33 cellular contexts compared by ENCODE assay signal in genomic region chrX:156001667-156002021, GRCh38. TPM values are rescaled to one million over a fixed set of nuclear protein-coding genes. Genes with fewer than 3 reads are reported as not detected.
A peak's percentile ranks its signal among the peaks of the same experiment; 100 is the strongest.
DNase-seq lines count a peak whose midpoint lies in the region; ATAC-seq, FAIRE-seq and TF ChIP-seq lines count a peak whose summit lies in the region.
"Had no signal": no experiment of that assay in that cellular context is flagged by ENCODE, and none has a peak within 500 bp of the region (broad histone marks: within the 10 kb centered on the region; RNA-seq: fewer than 3 reads in every experiment).

No MANE protein-coding gene starts in this region.

- in situ Hi-C loops in K562 (cut with MboI), result no loop called here

- H3K4me1 Mint-ChIP-seq in activated naive CD8-positive, alpha-beta T cell treated with anti-CD3 and anti-CD28 coated beads, Interleukin-2, amount 10 ng/mL, durations not matched to agents 7 days and 5 days, result peaks cover 51% of the 10 kb centered on the region
- peaks cover 10% of the 10 kb centered on the region for H3K4me1 Mint-ChIP-seq in activated naive CD8-positive, alpha-beta T cell treated with anti-CD3 and anti-CD28 coated beads for 36 hours
- peaks cover 51% of the 10 kb centered on the region for H3K4me1 Mint-ChIP-seq in stimulated activated effector memory CD8-positive, alpha-beta T cell treated with anti-CD3 and anti-CD28 coated beads, Interleukin-12 subunit alpha, Interleukin-12 subunit beta, amount 100 ng/mL, for 72 hours
- H3K4me1 Mint-ChIP-seq: neural progenitor cell had no signal

- no peaks in the 10 kb centered on the region for H3K36me3 ChIP-seq in K562 (ENCODE audit: control insufficient read depth, insufficient read depth, low read length)
- H3K36me3 ChIP-seq: ascending aorta, cardiac muscle cell, gastrocnemius medialis, neural progenitor cell, Peyer's patch, right lobe of liver, upper lobe of right lung had no signal

- H3K4me2 ChIP-seq in K562 (ENCODE audit: insufficient read depth, low read length), result peak overlapping the region; percentile 68
- H3K4me2 ChIP-seq: neural progenitor cell had no signal

- H3K9me1 ChIP-seq in K562 (ENCODE audit: control insufficient read depth, insufficient read depth, low read length), result no peaks in the 10 kb centered on the region

- POLR2A ChIA-PET in activated naive CD8-positive, alpha-beta T cell treated with anti-CD3 and anti-CD28 coated beads, Interleukin-2, amount 10 ng/mL, durations not matched to agents 7 days and 5 days (lab: Charles Lee), result no interaction called here
- POLR2A ChIA-PET in K562 (lab: Yijun Ruan, JAX), result no interaction called here

- 0% methylated on average over 6 of the region's 6 CpGs for WGBS in K562 (ENCODE audit: insufficient coverage, low coverage, missing lambda C conversion rate)

- no peak for DNase-seq in activated naive CD8-positive, alpha-beta T cell treated with anti-CD3 and anti-CD28 coated beads, Interleukin-2, amount 10 ng/mL, durations not matched to agents 7 days and 5 days
- DNase-seq in activated naive CD8-positive, alpha-beta T cell treated with anti-CD3 and anti-CD28 coated beads for 36 hours, result no peak
- peak; percentile 14 for DNase-seq in M059J (ENCODE audit: low read depth)
- DNase-seq in K562 (ENCODE audit: extremely low read depth in 1 of 4, low spot score in 3 of 4), result peak; percentile 71 to 84 (median 81)
- peak in 1 of 2 donors; percentile 47 for DNase-seq in stimulated activated effector memory CD8-positive, alpha-beta T cell treated with anti-CD3 and anti-CD28 coated beads, Interleukin-12 subunit alpha, Interleukin-12 subunit beta, amount 100 ng/mL, for 72 hours (ENCODE audit: low spot score in 2 of 2)
- no peak for DNase-seq in NCI-H1048 (lab: John Stamatoyannopoulos, UW)
- DNase-seq in NCI-H748 treated with DMSO at 0.1 percent for 48 hours (lab: John Stamatoyannopoulos, UW), result no peak
- DNase-seq: ACHN; C1 segment of cervical spinal cord; cortex of kidney; gastrocnemius medialis; GM23248; HFFc6; hippocampal formation; NCI-H2029 treated with DMSO at 0.1 percent for 48 hours; NCI-H2227 treated with DMSO at 0.1 percent for 48 hours; NCI-H526 treated with DMSO at 0.1 percent for 48 hours; right lobe of liver; stimulated activated CD4-positive, alpha-beta T cell treated with anti-CD3 and anti-CD28 coated beads, Interleukin-2, amount 100 ng/mL, for 48 hours; substantia nigra; upper lobe of right lung had no signal

- no peaks in the 10 kb centered on the region for H3K9me3 Mint-ChIP-seq in activated naive CD8-positive, alpha-beta T cell treated with anti-CD3 and anti-CD28 coated beads, Interleukin-2, amount 10 ng/mL, durations not matched to agents 7 days and 5 days
- H3K9me3 Mint-ChIP-seq in activated naive CD8-positive, alpha-beta T cell treated with anti-CD3 and anti-CD28 coated beads for 36 hours, result no peaks in the 10 kb centered on the region
- H3K9me3 Mint-ChIP-seq in stimulated activated effector memory CD8-positive, alpha-beta T cell treated with anti-CD3 and anti-CD28 coated beads, Interleukin-12 subunit alpha, Interleukin-12 subunit beta, amount 100 ng/mL, for 72 hours, result no peaks in the 10 kb centered on the region
- H3K9me3 Mint-ChIP-seq: activated naive CD4-positive, alpha-beta T cell treated with anti-CD3 and anti-CD28 coated beads, Interleukin-2, amount 50 U/mL, for 72 hours; memory B cell had no signal

- H3K27ac Mint-ChIP-seq in activated naive CD8-positive, alpha-beta T cell treated with anti-CD3 and anti-CD28 coated beads, Interleukin-2, amount 10 ng/mL, durations not matched to agents 7 days and 5 days, result peak overlapping the region; percentile 85
- H3K27ac Mint-ChIP-seq in activated naive CD8-positive, alpha-beta T cell treated with anti-CD3 and anti-CD28 coated beads for 36 hours, result no peak overlapping the region
- peak overlapping the region; percentile 65 for H3K27ac Mint-ChIP-seq in stimulated activated effector memory CD8-positive, alpha-beta T cell treated with anti-CD3 and anti-CD28 coated beads, Interleukin-12 subunit alpha, Interleukin-12 subunit beta, amount 100 ng/mL, for 72 hours
- H3K27ac Mint-ChIP-seq: HFFc6, memory B cell, neural progenitor cell, progenitor cell of endocrine pancreas had no signal

- no peaks in the 10 kb centered on the region for H3K9me3 ChIP-seq in K562 (replicated peaks; ENCODE audit: control insufficient read depth, insufficient read depth, low read depth, low read length)
- H3K9me3 ChIP-seq: ascending aorta, gastrocnemius medialis, Peyer's patch, right lobe of liver, upper lobe of right lung had no signal

- peaks cover 35 to 47% of the 10 kb centered on the region in 2 experiments for H3K4me1 ChIP-seq in K562 (replicated peaks in 1 of 2; ENCODE audit: control insufficient read depth in 2 of 2, insufficient read depth in 2 of 2, low read length in 2 of 2)
- H3K4me1 ChIP-seq: ascending aorta, gastrocnemius medialis, neural progenitor cell, Peyer's patch, right lobe of liver, upper lobe of right lung had no signal

- TF ChIP-seq RAD21 in K562 (CRISPR knock-in tag; conservative IDR thresholded peaks at IDR 0.05 in 1 of 2, IDR thresholded peaks at IDR 0.05 in 1 of 2), result no peak

- peak; percentile 81 for FAIRE-seq in K562 (lab: Jason Lieb, UNC)
- FAIRE-seq: GM12878 had no signal

- CTCF ChIA-PET in K562 (lab: Yijun Ruan, JAX; ENCODE audit: low intra/inter-chr PET ratio), result no interaction called here

- H3K9ac ChIP-seq in K562 (ENCODE audit: insufficient read depth in 1 of 2, low read depth in 2 of 2, low read length in 2 of 2), result peak overlapping the region; percentile 54 to 86
- H3K9ac ChIP-seq: GM23248, neural progenitor cell had no signal

- BruUV-seq in K562 (replicated peaks; lab: Mats Ljungman, UMichigan), result no TSS peak

- H3K79me2 ChIP-seq in K562 (ENCODE audit: control insufficient read depth, insufficient read depth, low read length), result no peaks in the 10 kb centered on the region; the same call in 2 of the 3 replicates

- no peaks in the 10 kb centered on the region for H3K27me3 ChIP-seq in K562 (ENCODE audit: control insufficient read depth in 2 of 2, insufficient read depth in 2 of 2, low read length in 2 of 2)
- H3K27me3 ChIP-seq: ascending aorta, cardiac muscle cell, gastrocnemius medialis, neural progenitor cell, Peyer's patch, right lobe of liver, upper lobe of right lung had no signal

- H3K27ac ChIP-seq in K562 (ENCODE audit: extremely low read depth, low read depth, low read length), result peak overlapping the region; percentile 83
- H3K27ac ChIP-seq: ascending aorta, cardiac muscle cell, gastrocnemius medialis, GM23248, HL-60, neural progenitor cell, right lobe of liver, upper lobe of right lung had no signal

- no peak overlapping the region for H3K4me3 ChIP-seq in K562
- H3K4me3 ChIP-seq: ascending aorta, cardiac muscle cell, gastrocnemius medialis, GM12878, GM23248, neural progenitor cell, Peyer's patch, right lobe of liver, upper lobe of right lung had no signal

- no peaks in the 10 kb centered on the region for H3K27me3 Mint-ChIP-seq in activated naive CD8-positive, alpha-beta T cell treated with anti-CD3 and anti-CD28 coated beads, Interleukin-2, amount 10 ng/mL, durations not matched to agents 7 days and 5 days
- H3K27me3 Mint-ChIP-seq in activated naive CD8-positive, alpha-beta T cell treated with anti-CD3 and anti-CD28 coated beads for 36 hours, result no peaks in the 10 kb centered on the region
- H3K27me3 Mint-ChIP-seq: memory B cell, progenitor cell of endocrine pancreas had no signal

- no peak for TF ChIP-seq POLR2A in K562 (conservative IDR thresholded peaks at IDR 0.05)

- ATAC-seq in activated naive CD8-positive, alpha-beta T cell treated with anti-CD3 and anti-CD28 coated beads, Interleukin-2, amount 10 ng/mL, durations not matched to agents 7 days and 5 days (ENCODE audit: low read depth), result peak; percentile 8
- ATAC-seq in K562, result peak; percentile 60; the same call in 2 of the 3 replicates
- no peak for ATAC-seq in stimulated activated effector memory CD8-positive, alpha-beta T cell treated with anti-CD3 and anti-CD28 coated beads, Interleukin-12 subunit alpha, Interleukin-12 subunit beta, amount 100 ng/mL, for 72 hours
- no peak for ATAC-seq in GM19035 (IDR thresholded peaks at IDR 0.05; ENCODE audit: unreplicated experiment)
- ATAC-seq: activated CD4-positive, CD25-positive, alpha-beta regulatory T cell treated with anti-CD3 and anti-CD28 coated beads, Interleukin-2, amount 50 U/mL, for 24 hours; gastrocnemius medialis; GM12878; right lobe of liver; upper lobe of right lung had no signal

- no peaks in the 10 kb centered on the region for H4K20me1 ChIP-seq in K562 (replicated peaks; ENCODE audit: control insufficient read depth, insufficient read depth, low read length)

- H3K4me3 Mint-ChIP-seq in activated naive CD8-positive, alpha-beta T cell treated with anti-CD3 and anti-CD28 coated beads, Interleukin-2, amount 10 ng/mL, durations not matched to agents 7 days and 5 days, result peak overlapping the region; percentile 72
- H3K4me3 Mint-ChIP-seq in activated naive CD8-positive, alpha-beta T cell treated with anti-CD3 and anti-CD28 coated beads for 36 hours, result no peak overlapping the region
- H3K4me3 Mint-ChIP-seq in stimulated activated effector memory CD8-positive, alpha-beta T cell treated with anti-CD3 and anti-CD28 coated beads, Interleukin-12 subunit alpha, Interleukin-12 subunit beta, amount 100 ng/mL, for 72 hours, result no peak overlapping the region
- H3K4me3 Mint-ChIP-seq: HFFc6, memory B cell, neural progenitor cell had no signal

- peak; percentile 79 for TF ChIP-seq EP300 in K562 (IDR thresholded peaks at IDR 0.05; ENCODE audit: low read length)

- TF ChIP-seq CTCF in K562 (IDR thresholded peaks at IDR 0.05 in 2 of 3, conservative IDR thresholded peaks at IDR 0.05 in 1 of 3; ENCODE audit: insufficient read depth in 2 of 3, low read depth in 1 of 3, low read length in 3 of 3), result no peak

- intact Hi-C loops in K562 (cut with micrococcal nuclease), result no loop called here

- peaks cover 7% of the 10 kb centered on the region for H3K36me3 Mint-ChIP-seq in activated naive CD8-positive, alpha-beta T cell treated with anti-CD3 and anti-CD28 coated beads, Interleukin-2, amount 10 ng/mL, durations not matched to agents 7 days and 5 days
- H3K36me3 Mint-ChIP-seq in activated naive CD8-positive, alpha-beta T cell treated with anti-CD3 and anti-CD28 coated beads for 36 hours, result no peaks in the 10 kb centered on the region
- no peaks in the 10 kb centered on the region for H3K36me3 Mint-ChIP-seq in stimulated activated effector memory CD8-positive, alpha-beta T cell treated with anti-CD3 and anti-CD28 coated beads, Interleukin-12 subunit alpha, Interleukin-12 subunit beta, amount 100 ng/mL, for 72 hours
- H3K36me3 Mint-ChIP-seq: activated naive CD4-positive, alpha-beta T cell treated with anti-CD3 and anti-CD28 coated beads, Interleukin-2, amount 50 U/mL, for 72 hours; memory B cell; neural progenitor cell had no signal

- peak overlapping the region; percentile 91; the same call in 1 of the 2 replicates for H2AFZ ChIP-seq in K562 (ENCODE audit: low read depth, low read length)
- H2AFZ ChIP-seq: GM23248, neural progenitor cell had no signal

RNA-seq across cellular contexts. Expression of gene IL9R, which starts 4.1 kb away (rescaled TPM):
- 10 to 100 TPM; 30.5 to 31.4 TPM for total RNA-seq in activated naive CD8-positive, alpha-beta T cell treated with anti-CD3 and anti-CD28 coated beads, Interleukin-2, amount 10 ng/mL, durations not matched to agents 7 days and 5 days
- 1 to 10 TPM; 1.4 to 1.5 TPM for total RNA-seq in activated naive CD8-positive, alpha-beta T cell treated with anti-CD3 and anti-CD28 coated beads for 36 hours
- total RNA-seq in M059J (2014; rRNA removed; shearing (Covaris generic)), result 0.32 TPM in 1 of 2 replicates, not detected in the other
- 0.63 and 4.1 TPM in 2 replicates for total RNA-seq in K562 (2011; cell fraction: chromatin; rRNA removed; ENCODE audit: low replicate concordance)
- 2.8 and 3.0 TPM in 2 replicates for total RNA-seq in K562 (2011; cell fraction: nucleolus; rRNA removed)
- total RNA-seq in K562 (2011; cell fraction: nucleoplasm; rRNA removed), result 1.5 and 2.3 TPM in 2 replicates
- total RNA-seq in K562 (2014; rRNA removed) (1.9 and 2.7 TPM in 2 replicates), K562 (2014; rRNA removed; fragmentation: Illumina TruSeq; extraction: Trizol) (0.99 and 1.5 TPM in 2 replicates), K562 (2015; rRNA removed; fragmentation: Illumina TruSeq; extraction: Trizol) (1.0 and 1.1 TPM in 2 replicates), K562 (2021) (2.2 and 2.7 TPM in 2 replicates)
- polyA plus RNA-seq in K562 (2011; rRNA removed) (0.76 and 1.6 TPM in 2 replicates), K562 (2014; fragmentation: Illumina TruSeq; extraction: Trizol) (1.5 and 2.6 TPM in 2 replicates), K562 (2014; fragmentation: Nextera tagmentation; extraction: Ambion mirVana) (1 to 10 TPM in 1 of 2 experiments, under 1 TPM in 1; 0.58 to 2.1 TPM), K562 (2014; rRNA removed) (1.6 and 2.2 TPM in 2 replicates)
- polyA plus RNA-seq in K562 (2011; cell fraction: cytosol; rRNA removed), result 1.0 and 2.6 TPM in 2 replicates
- 1.1 and 3.4 TPM in 2 replicates for polyA plus RNA-seq in K562 (2011; cell fraction: nucleus; rRNA removed)
- 5.1 and 5.7 TPM in 2 replicates for polyA plus RNA-seq in K562 (2012)
- polyA minus RNA-seq in K562 (2011; rRNA and poly(A)+ RNA removed), result 0.42 and 1.3 TPM in 2 replicates
- polyA minus RNA-seq in K562 (2011; cell fraction: cytosol; rRNA and poly(A)+ RNA removed), result 0.64 and 1.8 TPM in 2 replicates
- polyA minus RNA-seq in K562 (2011; cell fraction: nucleus; rRNA and poly(A)+ RNA removed), result 0.54 and 0.67 TPM in 2 replicates
- total RNA-seq: ascending aorta, cardiac muscle cell, Daoy, GM23248, progenitor cell of endocrine pancreas had no signal
- polyA plus RNA-seq: cardiac muscle cell, GM23248 had no signal

Comparison
In these comparisons a context has a peak if more than half of its experiments do, and no peak if none do; other contexts are left out.
1. RNA of gene IL9R, which starts 4.1 kb away (total RNA-seq): 30.5 to 31.4 TPM in activated naive CD8-positive, alpha-beta T cell treated with anti-CD3 and anti-CD28 coated beads, Interleukin-2, amount 10 ng/mL, durations not matched to agents 7 days and 5 days; 0.63 to 4.1 TPM in K562, 1.4 to 1.5 TPM in activated naive CD8-positive, alpha-beta T cell treated with anti-CD3 and anti-CD28 coated beads for 36 hours and 0.32 TPM in M059J; every median in the first group is over 4 times any median in the second.
2. ATAC-seq: peak in activated naive CD8-positive, alpha-beta T cell treated with anti-CD3 and anti-CD28 coated beads, Interleukin-2, amount 10 ng/mL, durations not matched to agents 7 days and 5 days (single experiment) and K562 (single experiment); none in stimulated activated effector memory CD8-positive, alpha-beta T cell treated with anti-CD3 and anti-CD28 coated beads, Interleukin-12 subunit alpha, Interleukin-12 subunit beta, amount 100 ng/mL, for 72 hours (single experiment) and GM19035 (single experiment).
3. DNase-seq: peak in M059J (single experiment) and K562 (4 of 4); none in activated naive CD8-positive, alpha-beta T cell treated with anti-CD3 and anti-CD28 coated beads, Interleukin-2, amount 10 ng/mL, durations not matched to agents 7 days and 5 days (single experiment), activated naive CD8-positive, alpha-beta T cell treated with anti-CD3 and anti-CD28 coated beads for 36 hours (single experiment), NCI-H1048 (single experiment) and NCI-H748 treated with DMSO at 0.1 percent for 48 hours (single experiment).